In the genomic region with DNA sequence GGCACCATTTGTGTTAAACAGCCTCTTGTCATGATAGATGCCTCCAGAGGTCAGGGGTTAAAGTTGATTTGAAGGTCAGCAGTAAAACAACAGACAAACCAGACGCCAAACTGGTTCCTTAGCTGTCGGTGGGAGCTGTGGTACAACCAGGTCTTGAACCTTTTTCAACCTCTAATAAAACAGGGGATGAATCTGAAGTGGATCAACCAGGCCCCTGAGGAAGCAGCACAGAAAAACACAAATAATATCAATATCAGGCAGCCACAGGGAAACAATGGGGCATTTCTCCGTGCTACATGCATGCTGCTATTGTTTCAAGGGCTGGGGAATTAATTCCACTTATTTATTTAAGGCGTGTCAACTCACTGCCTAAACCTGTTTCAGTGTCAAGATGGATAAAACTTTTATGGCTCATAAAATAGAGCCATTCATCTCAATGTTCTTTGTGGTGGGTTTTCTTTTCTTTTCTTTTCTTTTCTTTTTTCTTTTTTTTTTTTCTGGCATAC, we compare ENCODE assay signal across 14 cellular contexts.
A peak's percentile ranks its signal among the peaks of the same experiment; 100 is the strongest.
DNase-seq lines count a peak whose midpoint lies in the region; ATAC-seq and TF ChIP-seq lines count a peak whose summit lies in the region.
"Had no signal": no experiment of that assay in that cellular context is flagged by ENCODE, and none has a peak within 500 bp of the region (broad histone marks: within the 10 kb centered on the region; RNA-seq: fewer than 3 reads in every experiment).

No MANE protein-coding gene starts in this region.

- H2AFZ ChIP-seq in mammary epithelial cell (ENCODE audit: low read depth, low read length) = peak overlapping the region; percentile 39

- H3K27me3 ChIP-seq in mammary epithelial cell (ENCODE audit: insufficient read depth, low read length) = no peaks in the 10 kb centered on the region
- H3K27me3 ChIP-seq in uterus = no peaks in the 10 kb centered on the region
- no peaks in the 10 kb centered on the region for H3K27me3 ChIP-seq in ascending aorta
- H3K27me3 ChIP-seq: upper lobe of left lung had no signal

- no peak for ATAC-seq in left lobe of liver
- ATAC-seq: activated T-cell treated with anti-CD3 and anti-CD28 coated beads, Interleukin-2, amount 50 U/mL, for 4 hours had no signal

- no peak for TF ChIP-seq POLR2A in uterus (IDR thresholded peaks at IDR 0.05)

- CTCF ChIA-PET in mammary epithelial cell (lab: Charles Lee; ENCODE audit: low non-redundant PET) = no interaction called here

- 42% methylated on average over 4 of the region's 4 CpGs for WGBS in mammary epithelial cell (ENCODE audit: low coverage, missing lambda C conversion rate)
- 27 to 33% methylated on average over 2 of the region's 4 CpGs for WGBS in mesodermal cell (ENCODE audit: insufficient coverage in 2 of 2), 2 experiments

- no peak overlapping the region for H3K27ac ChIP-seq in mammary epithelial cell (ENCODE audit: insufficient read depth, low read depth, low read length)
- peak overlapping the region; percentile 48 for H3K27ac ChIP-seq in mesodermal cell (ENCODE audit: low read depth, low read length, severe bottlenecking)
- H3K27ac ChIP-seq in uterus = peak overlapping the region; percentile 87 to 97
- no peak overlapping the region for H3K27ac ChIP-seq in ascending aorta
- H3K27ac ChIP-seq: skin epidermis had no signal

- intact Hi-C loops in mammary epithelial cell (cut with micrococcal nuclease) = no loop called here
- intact Hi-C loops in uterus (cut with DNase I; ENCODE audit: low total_unique reads) = no loop called here
- intact Hi-C loops in ascending aorta (cut with DNase I) = no loop called here

- H3K4me2 ChIP-seq in mammary epithelial cell (ENCODE audit: insufficient read depth, low read depth, low read length) = no peak overlapping the region

- DNase-seq in SIG-M5 treated with dmso at 0.1 percent for 504 hours (lab: John Stamatoyannopoulos, UW; ENCODE audit: unreplicated experiment) = peak; percentile 4
- no peak for DNase-seq in SIG-M5 (lab: John Stamatoyannopoulos, UW)
- peak; percentile 19 for DNase-seq in mammary epithelial cell
- no peak for DNase-seq in uterus
- DNase-seq in left lobe of liver (ENCODE audit: low spot score) = no peak
- DNase-seq in COLO668 (lab: John Stamatoyannopoulos, UW; ENCODE audit: unreplicated experiment) = no peak
- DNase-seq in ascending aorta (ENCODE audit: low spot score in 2 of 2) = no peak
- DNase-seq: activated T-cell treated with anti-CD3 and anti-CD28 coated beads, Interleukin-2, amount 50 U/mL, for 4 hours; MM.1S; NCI-H774; SHP77 treated with DMSO at 0.1 percent for 48 hours; upper lobe of left lung had no signal

- H3K4me1 ChIP-seq in mammary epithelial cell (ENCODE audit: insufficient read depth, low read length) (no peaks in the 10 kb centered on the region), mesodermal cell (ENCODE audit: control insufficient read depth, insufficient read depth, low read length, poor library complexity, severe bottlenecking) (no peaks in the 10 kb centered on the region), uterus (peaks cover 0 to 12% of the 10 kb centered on the region in 2 donors), ascending aorta (no peaks in the 10 kb centered on the region)
- H3K4me1 ChIP-seq: upper lobe of left lung had no signal

- TF ChIP-seq CTCF in mammary epithelial cell (conservative IDR thresholded peaks at IDR 0.05 in 1 of 2, IDR thresholded peaks at IDR 0.05 in 1 of 2; ENCODE audit: extremely low read depth in 1 of 2, insufficient read depth in 1 of 2, low read depth in 1 of 2, low read length in 2 of 2) (no peak), uterus (IDR thresholded peaks at IDR 0.05) (no peak), ascending aorta (IDR thresholded peaks at IDR 0.05) (no peak)

- no peak overlapping the region for H3K9ac ChIP-seq in mammary epithelial cell (ENCODE audit: insufficient read depth, low read length)

- H3K9me3 ChIP-seq in mammary epithelial cell (replicated peaks; ENCODE audit: insufficient read depth, low read length) (no peaks in the 10 kb centered on the region), mesodermal cell (ENCODE audit: control insufficient read depth, low read length) (no peaks in the 10 kb centered on the region), uterus (no peaks in the 10 kb centered on the region), ascending aorta (no peaks in the 10 kb centered on the region)
- H3K9me3 ChIP-seq: upper lobe of left lung had no signal

- no peaks in the 10 kb centered on the region for H3K79me2 ChIP-seq in mammary epithelial cell (ENCODE audit: insufficient read depth, low read length)

- dilution Hi-C loops in mammary epithelial cell (cut with HindIII; ENCODE audit: low sequenced_read_pairs) = no loop called here

- H3K36me3 ChIP-seq in mammary epithelial cell (ENCODE audit: insufficient read depth, low read length) (no peaks in the 10 kb centered on the region), mesodermal cell (ENCODE audit: control insufficient read depth, insufficient read depth, low read length) (no peaks in the 10 kb centered on the region), uterus (no peaks in the 10 kb centered on the region), ascending aorta (no peaks in the 10 kb centered on the region)
- H3K36me3 ChIP-seq: upper lobe of left lung had no signal

- no peak overlapping the region for H3K4me3 ChIP-seq in mammary epithelial cell (replicated peaks in 1 of 3; ENCODE audit: insufficient read depth in 1 of 3, low read depth in 2 of 3, low read length in 3 of 3)
- no peak overlapping the region for H3K4me3 ChIP-seq in mesodermal cell (ENCODE audit: extremely low read depth, insufficient read depth, low read length, poor library complexity, severe bottlenecking)
- H3K4me3 ChIP-seq in uterus = no peak overlapping the region
- no peak overlapping the region for H3K4me3 ChIP-seq in ascending aorta
- H3K4me3 ChIP-seq: skin epidermis, upper lobe of left lung had no signal

- in situ Hi-C loops in mammary epithelial cell (cut with MboI; ENCODE audit: low sequenced_read_pairs in 2 of 2) = no loop called here

- no peaks in the 10 kb centered on the region for H4K20me1 ChIP-seq in mammary epithelial cell (ENCODE audit: insufficient read depth, low read length)

- BruUV-seq in mammary epithelial cell (replicated peaks; lab: Mats Ljungman, UMichigan) = no TSS peak

Comparison
In these comparisons a context has a peak if more than half of its experiments do, and no peak if none do; other contexts are left out.
1. DNase-seq: peak in SIG-M5 treated with dmso at 0.1 percent for 504 hours (single experiment) and mammary epithelial cell (single experiment); none in SIG-M5 (single experiment), uterus (0 of 2), left lobe of liver (single experiment), COLO668 (single experiment) and ascending aorta (0 of 2).
2. H3K27ac ChIP-seq: peak in mesodermal cell (single experiment) and uterus (2 of 2); none in mammary epithelial cell (single experiment) and ascending aorta (0 of 2).